Comparison of ENCODE assay signal across 31 cellular contexts in the genomic region with DNA sequence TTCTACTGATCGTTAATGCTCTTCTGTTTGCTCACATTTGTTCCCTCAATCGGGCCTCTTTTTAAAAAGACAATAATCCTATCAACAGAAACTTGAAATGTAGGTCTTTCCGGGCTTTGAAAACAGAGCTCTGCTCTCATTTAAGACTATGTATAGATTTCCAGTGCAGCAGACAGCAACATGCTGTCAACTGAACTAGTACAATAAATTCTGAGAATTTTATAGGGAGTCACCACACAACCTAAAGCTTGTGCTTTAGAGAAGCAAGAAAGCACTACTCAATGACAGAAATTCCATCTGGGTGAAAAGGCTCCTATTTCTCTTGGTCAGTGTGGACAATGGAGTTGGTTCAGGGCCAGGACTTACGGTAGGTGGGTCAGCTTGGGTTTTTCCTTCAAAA.
"Had no signal": no experiment of that assay in that cellular context is flagged by ENCODE, and none has a peak within 500 bp of the region (broad histone marks: within the 10 kb centered on the region; RNA-seq: fewer than 3 reads in every experiment).

No MANE protein-coding gene starts in this region.

- DNase-seq: activated CD4-positive, alpha-beta memory T cell treated with anti-CD3 and anti-CD28 coated beads for 36 hours; activated CD4-positive, alpha-beta T cell treated with anti-CD3 and anti-CD28 coated beads, Interleukin-2, amount 10 ng/mL, durations not matched to agents 7 days and 5 days; activated CD4-positive, CD25-positive, alpha-beta regulatory T cell; activated CD8-positive, alpha-beta memory T cell treated with anti-CD3 and anti-CD28 coated beads for 24 hours; activated gamma-delta T cell; activated naive CD4-positive, alpha-beta T cell treated with anti-CD3 and anti-CD28 coated beads for 36 hours; activated T-cell treated with anti-CD3 and anti-CD28 coated beads for 4 hours; activated T-cell treated with anti-CD3 and anti-CD28 coated beads, Interleukin-2, amount 50 U/mL, for 48 hours; amygdala; brain microvascular endothelial cell; Karpas-422; MM.1S; NCI-H1105 treated with DMSO at 0.1 percent for 48 hours; NCI-H1436 treated with DMSO at 0.1 percent for 48 hours; NCI-H187; NCI-H2081; NCI-H345; NCI-H510A; NCI-H526 treated with DMSO at 0.1 percent for 48 hours; RPMI8226; T-cell; T-helper 2 cell; T1000 had no signal

- H3K27ac Mint-ChIP-seq: activated CD4-positive, alpha-beta memory T cell treated with anti-CD3 and anti-CD28 coated beads for 36 hours; activated CD4-positive, alpha-beta T cell treated with anti-CD3 and anti-CD28 coated beads, Interleukin-2, amount 10 ng/mL, durations not matched to agents 7 days and 5 days; activated naive CD4-positive, alpha-beta T cell treated with anti-CD3 and anti-CD28 coated beads for 36 hours; activated naive CD8-positive, alpha-beta T cell; activated T-helper 17 cell treated with anti-CD3 and anti-CD28 coated beads, Interleukin-2, amount 50 U/mL, for 72 hours; T-cell had no signal

- H3K36me3 Mint-ChIP-seq: activated CD4-positive, alpha-beta memory T cell treated with anti-CD3 and anti-CD28 coated beads for 36 hours; activated naive CD8-positive, alpha-beta T cell; T-cell had no signal

- ATAC-seq: activated T-helper 17 cell treated with anti-CD3 and anti-CD28 coated beads, Interleukin-2, amount 50 U/mL, for 72 hours; K562; Panc1; Right ventricle myocardium inferior; T-cell had no signal

- H3K4me1 Mint-ChIP-seq: activated CD4-positive, alpha-beta T cell treated with anti-CD3 and anti-CD28 coated beads, Interleukin-2, amount 10 ng/mL, durations not matched to agents 7 days and 5 days; activated T-helper 17 cell treated with anti-CD3 and anti-CD28 coated beads, Interleukin-2, amount 50 U/mL, for 72 hours; T-cell had no signal

- H3K27me3 Mint-ChIP-seq: activated CD4-positive, alpha-beta memory T cell treated with anti-CD3 and anti-CD28 coated beads for 36 hours; activated CD4-positive, alpha-beta T cell treated with anti-CD3 and anti-CD28 coated beads, Interleukin-2, amount 10 ng/mL, durations not matched to agents 7 days and 5 days; activated naive CD8-positive, alpha-beta T cell; activated T-helper 17 cell treated with anti-CD3 and anti-CD28 coated beads, Interleukin-2, amount 50 U/mL, for 72 hours; T-cell had no signal

- H3K27ac ChIP-seq: brain microvascular endothelial cell, cardiac muscle cell, SK-N-MC, VCaP had no signal

- H3K4me3 ChIP-seq: cardiac muscle cell, K562, SK-N-MC had no signal

- H3K36me3 ChIP-seq: brain microvascular endothelial cell, cardiac muscle cell had no signal

- H3K27me3 ChIP-seq: brain microvascular endothelial cell, cardiac muscle cell had no signal

- H3K4me3 Mint-ChIP-seq: activated CD4-positive, alpha-beta memory T cell treated with anti-CD3 and anti-CD28 coated beads for 36 hours; activated CD4-positive, alpha-beta T cell treated with anti-CD3 and anti-CD28 coated beads, Interleukin-2, amount 10 ng/mL, durations not matched to agents 7 days and 5 days; activated naive CD4-positive, alpha-beta T cell treated with anti-CD3 and anti-CD28 coated beads for 36 hours; activated naive CD8-positive, alpha-beta T cell; activated T-helper 17 cell treated with anti-CD3 and anti-CD28 coated beads, Interleukin-2, amount 50 U/mL, for 72 hours; T-cell had no signal
